14 cellular contexts compared by ENCODE assay signal in genomic region chr2:179104736-179105135, GRCh38. TPM values are rescaled to one million over a fixed set of nuclear protein-coding genes. Genes with fewer than 3 reads are reported as not detected.
DNase-seq lines count a peak whose midpoint lies in the region; ATAC-seq and TF ChIP-seq lines count a peak whose summit lies in the region.
"Had no signal": no experiment of that assay in that cellular context is flagged by ENCODE, and none has a peak within 500 bp of the region (broad histone marks: within the 10 kb centered on the region; RNA-seq: fewer than 3 reads in every experiment).

No MANE protein-coding gene starts in this region.

- no peak for ATAC-seq in memory B cell (ENCODE audit: low read depth)
- no peak for ATAC-seq in GM18907 (IDR thresholded peaks at IDR 0.05; ENCODE audit: unreplicated experiment)
- no peak for ATAC-seq in HG03025 (IDR thresholded peaks at IDR 0.05; ENCODE audit: low FRiP score, unreplicated experiment)

- peaks cover 54% of the 10 kb centered on the region for H3K36me3 Mint-ChIP-seq in brain
- H3K36me3 Mint-ChIP-seq in memory B cell = peaks cover 9% of the 10 kb centered on the region
- peaks cover 23% of the 10 kb centered on the region for H3K36me3 Mint-ChIP-seq in type B pancreatic cell

- H3K27me3 Mint-ChIP-seq in brain (no peaks in the 10 kb centered on the region), memory B cell (no peaks in the 10 kb centered on the region), type B pancreatic cell (no peaks in the 10 kb centered on the region)
- H3K27me3 Mint-ChIP-seq: IgD-negative memory B cell had no signal

- H3K4me1 Mint-ChIP-seq in brain = peaks cover 39% of the 10 kb centered on the region
- peaks cover 19% of the 10 kb centered on the region for H3K4me1 Mint-ChIP-seq in memory B cell
- H3K4me1 Mint-ChIP-seq in type B pancreatic cell (ENCODE audit: unreplicated experiment) = peaks cover 17% of the 10 kb centered on the region

- no peaks in the 10 kb centered on the region for H3K9me3 Mint-ChIP-seq in brain
- H3K9me3 Mint-ChIP-seq in memory B cell = peaks cover 1% of the 10 kb centered on the region
- peaks cover 4% of the 10 kb centered on the region for H3K9me3 Mint-ChIP-seq in type B pancreatic cell
- H3K9me3 Mint-ChIP-seq: IgD-negative memory B cell had no signal

- H3K27ac Mint-ChIP-seq in brain (peak overlapping the region in 3 of 5 experiments; percentile 1 to 83 (median 15)), memory B cell (peak overlapping the region; percentile 55), type B pancreatic cell (no peak overlapping the region)

- TF ChIP-seq CTCF in brain (conservative IDR thresholded peaks at IDR 0.05) = no peak
- TF ChIP-seq CTCF in type B pancreatic cell (conservative IDR thresholded peaks at IDR 0.05) = no peak

- no peak overlapping the region for H3K4me3 Mint-ChIP-seq in brain
- no peak overlapping the region for H3K4me3 Mint-ChIP-seq in memory B cell
- no peak overlapping the region for H3K4me3 Mint-ChIP-seq in type B pancreatic cell
- H3K4me3 Mint-ChIP-seq: IgD-negative memory B cell had no signal

- peak; percentile 8 for DNase-seq in AG08396 (ENCODE audit: low spot score)
- DNase-seq in M059J (ENCODE audit: low read depth) = peak; percentile 73
- no peak for DNase-seq in memory B cell (ENCODE audit: low spot score in 2 of 2)
- no peak for DNase-seq in type B pancreatic cell (ENCODE audit: extremely low spot score, unreplicated experiment)
- DNase-seq in activated CD4-positive, alpha-beta T cell treated with anti-CD3 and anti-CD28 coated beads for 48 hours = no peak
- DNase-seq: activated T-cell treated with anti-CD3 and anti-CD28 coated beads for 4 hours; effector CD4-positive, alpha-beta T cell; NCI-H446 treated with DMSO at 0.1 percent for 48 hours; pancreas had no signal

RNA-seq across cellular contexts. Expression of gene CCDC141, which starts 54.8 kb away (rescaled TPM):
- 0.07 TPM in 1 of 2 replicates, not detected in the other for total RNA-seq in M059J (2014; rRNA removed; shearing (Covaris generic))
- polyA plus RNA-seq in brain (ENCODE audit: insufficient read depth, low read depth, low replicate concordance) = not detected
- total RNA-seq in type B pancreatic cell (ENCODE audit: low replicate concordance) = 4.0 and 4.4 TPM in 2 replicates
- polyA plus RNA-seq: BJ had no signal

Comparison
In these comparisons a context has a peak if more than half of its experiments do, and no peak if none do; other contexts are left out.
1. DNase-seq: peak in AG08396 (single experiment) and M059J (single experiment); none in memory B cell (0 of 2), type B pancreatic cell (single experiment) and activated CD4-positive, alpha-beta T cell treated with anti-CD3 and anti-CD28 coated beads for 48 hours (single experiment).